In the genomic region with DNA sequence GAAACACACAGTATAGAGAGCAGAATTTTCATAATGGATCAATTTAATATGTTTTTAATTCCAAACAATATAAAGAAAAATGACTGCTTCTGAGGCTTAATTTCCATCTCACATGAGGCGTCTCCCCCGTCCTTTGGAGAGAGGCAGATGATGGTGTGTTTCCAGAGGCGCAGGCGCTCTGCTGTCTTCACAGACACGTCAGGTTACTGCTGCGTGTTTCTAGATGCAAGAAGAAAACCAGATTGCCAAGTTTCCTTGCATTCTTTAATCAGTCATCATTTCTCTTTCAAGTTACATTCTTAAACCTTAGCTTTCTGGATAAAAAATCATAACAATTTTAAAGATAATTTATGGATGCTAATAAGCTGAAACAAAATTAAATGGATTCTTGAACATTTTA, we compare ENCODE assay signal across 33 cellular contexts.
"Had no signal": no experiment of that assay in that cellular context is flagged by ENCODE, and none has a peak within 500 bp of the region (broad histone marks: within the 10 kb centered on the region; RNA-seq: fewer than 3 reads in every experiment).

No MANE protein-coding gene starts in this region.

- DNase-seq: Karpas-422, MG63, MM.1S, MV-4-11, NCI-H1048, NCI-H1092, NCI-H1092 treated with DMSO at 0.1 percent for 48 hours, NCI-H1105, NCI-H1105 treated with DMSO at 0.1 percent for 48 hours, NCI-H1417, NCI-H1417 treated with DMSO at 0.1 percent for 48 hours, NCI-H1436, NCI-H1436 treated with DMSO at 0.1 percent for 48 hours, NCI-H146, NCI-H1694, NCI-H1694 treated with DMSO at 0.1 percent for 48 hours, NCI-H187, NCI-H187 treated with DMSO at 0.1 percent for 48 hours, NCI-H1930, NCI-H2029, NCI-H2029 treated with DMSO at 0.1 percent for 48 hours, NCI-H2081, NCI-H2081 treated with DMSO at 0.1 percent for 48 hours, NCI-H2107, NCI-H2171, NCI-H2171 treated with DMSO at 0.1 percent for 48 hours, NCI-H2227 treated with DMSO at 0.1 percent for 48 hours, NCI-H226, NCI-H345, NCI-H446, NCI-H446 treated with DMSO at 0.1 percent for 48 hours, NCI-H510A, NCI-H510A treated with DMSO at 0.1 percent for 48 hours had no signal
